ENCODE assay signal across 9 cellular contexts in genomic region chr1:45843474-45843905, GRCh38. TPM values are rescaled to one million over a fixed set of nuclear protein-coding genes. Genes with fewer than 3 reads are reported as not detected.
DNase-seq lines count a peak whose midpoint lies in the region; ATAC-seq and TF ChIP-seq lines count a peak whose summit lies in the region.
"Had no signal": no experiment of that assay in that cellular context is flagged by ENCODE, and none has a peak within 500 bp of the region (broad histone marks: within the 10 kb centered on the region; RNA-seq: fewer than 3 reads in every experiment).

No MANE protein-coding gene starts in this region.

- peaks cover 45% of the 10 kb centered on the region for H3K4me1 ChIP-seq in GM23248 (ENCODE audit: insufficient read depth)

- no peaks in the 10 kb centered on the region; the same call in 1 of the 2 replicates for H3K36me3 ChIP-seq in GM23248 (ENCODE audit: low read depth)

- no peak overlapping the region for H2AFZ ChIP-seq in GM23248

- CTCF ChIA-PET in AG04450 (lab: Charles Lee): interaction anchor here (0.6 to 1.5 kb wide), 7 partner anchors 10 to 174 kb away, joined by 3 to 5 read pairs (median 3); partner anchors contain the start of gene GPBP1L1

- H3K27me3 ChIP-seq in AG04450 (ENCODE audit: control insufficient read depth, insufficient read depth, low read length) (no peaks in the 10 kb centered on the region), GM23248 (replicated peaks; ENCODE audit: insufficient read depth) (no peaks in the 10 kb centered on the region)

- H3K4me3 ChIP-seq in AG04450 (ENCODE audit: low read depth, low read length) (no peak overlapping the region), GM23248 (no peak overlapping the region), foreskin fibroblast (ENCODE audit: low read depth in 1 of 2, low read length in 2 of 2) (no peak overlapping the region)

- POLR2A ChIA-PET in AG04450 (lab: Yijun Ruan, JAX): interaction anchor here (0.5 kb wide), 1 partner anchor 160 kb away, joined by 4 read pairs; no protein-coding TSS in a partner anchor

- H3K27ac ChIP-seq in AG04450 (ENCODE audit: low read depth, low read length) (no peak overlapping the region), GM23248 (no peak overlapping the region)

- H3K4me3 Mint-ChIP-seq in T-helper 1 cell treated with Interleukin-12 subunit alpha and Interleukin-12 subunit beta and Interleukin-4 antibody, amounts not matched to agents 30 μg/mL and 1 μg/mL, for 36 hours: peak overlapping the region; percentile 55

- no peaks in the 10 kb centered on the region for H3K9me3 Mint-ChIP-seq in T-helper 1 cell treated with Interleukin-12 subunit alpha and Interleukin-12 subunit beta and Interleukin-4 antibody, amounts not matched to agents 30 μg/mL and 1 μg/mL, for 36 hours

- H3K9me3 ChIP-seq in AG04450 (ENCODE audit: control insufficient read depth, insufficient read depth, low read length): no peaks in the 10 kb centered on the region
- no peaks in the 10 kb centered on the region for H3K9me3 ChIP-seq in GM23248 (ENCODE audit: low read depth)

- DNase-seq in AG04450 (ENCODE audit: low read depth, low spot score): no peak
- DNase-seq in GM23248: peak; percentile 56
- peak in 1 of 2 donors; percentile 47 for DNase-seq in foreskin fibroblast
- no peak for DNase-seq in COR-L47 (lab: John Stamatoyannopoulos, UW)
- DNase-seq in stimulated activated CD4-positive, alpha-beta T cell treated with anti-CD3 and anti-CD28 coated beads, Interleukin-12 subunit alpha, Interleukin-12 subunit beta, amount 100 ng/mL, for 4 hours: no peak
- DNase-seq in NCI-H2196 treated with DMSO at 0.1 percent for 48 hours (lab: John Stamatoyannopoulos, UW; ENCODE audit: unreplicated experiment): no peak
- DNase-seq: stimulated activated naive CD8-positive, alpha-beta T cell treated with anti-CD3 and anti-CD28 coated beads, Interleukin-15, amount 100 ng/mL, for 72 hours had no signal

- H3K27ac Mint-ChIP-seq in T-helper 1 cell treated with Interleukin-12 subunit alpha and Interleukin-12 subunit beta and Interleukin-4 antibody, amounts not matched to agents 30 μg/mL and 1 μg/mL, for 36 hours: peak overlapping the region; percentile 75

- H3F3A ChIP-seq in GM23248 (ENCODE audit: insufficient read depth): peaks cover 33% of the 10 kb centered on the region

- peak; percentile 40 for TF ChIP-seq CTCF in AG04450 (IDR thresholded peaks at IDR 0.05; ENCODE audit: low read depth, low read length)
- TF ChIP-seq CTCF in foreskin fibroblast (IDR thresholded peaks at IDR 0.05; ENCODE audit: low read depth, low read length): peak; percentile 19

- H3K9ac ChIP-seq in GM23248: no peak overlapping the region

- H3K79me2 ChIP-seq in GM23248 (ENCODE audit: insufficient read depth): peaks cover 71% of the 10 kb centered on the region

- H3K4me1 Mint-ChIP-seq in T-helper 1 cell treated with Interleukin-12 subunit alpha and Interleukin-12 subunit beta and Interleukin-4 antibody, amounts not matched to agents 30 μg/mL and 1 μg/mL, for 36 hours (ENCODE audit: low read depth): peaks cover 10% of the 10 kb centered on the region

- peaks cover 6% of the 10 kb centered on the region for H3K36me3 Mint-ChIP-seq in T-helper 1 cell treated with Interleukin-12 subunit alpha and Interleukin-12 subunit beta and Interleukin-4 antibody, amounts not matched to agents 30 μg/mL and 1 μg/mL, for 36 hours (ENCODE audit: low read depth)

- no peak overlapping the region for H3K4me2 ChIP-seq in GM23248 (ENCODE audit: unreplicated experiment)

- H3K27me3 Mint-ChIP-seq in T-helper 1 cell treated with Interleukin-12 subunit alpha and Interleukin-12 subunit beta and Interleukin-4 antibody, amounts not matched to agents 30 μg/mL and 1 μg/mL, for 36 hours (ENCODE audit: low read depth): no peaks in the 10 kb centered on the region
- H3K27me3 Mint-ChIP-seq: stimulated activated naive CD8-positive, alpha-beta T cell treated with anti-CD3 and anti-CD28 coated beads, Interleukin-15, amount 100 ng/mL, for 72 hours had no signal

- ATAC-seq in HG03135 (IDR thresholded peaks at IDR 0.05; ENCODE audit: unreplicated experiment): no peak

- in situ Hi-C loops in GM23248 (cut with MboI): no loop called here

- no peaks in the 10 kb centered on the region for H3K9me2 ChIP-seq in GM23248 (ENCODE audit: insufficient read depth)

- H4K20me1 ChIP-seq in GM23248 (ENCODE audit: insufficient read depth): no peaks in the 10 kb centered on the region

RNA-seq across cellular contexts. Expression of gene MAST2, which starts 40.1 kb away (rescaled TPM):
- 24.7 and 25.5 TPM in 2 replicates for polyA plus RNA-seq in AG04450 (2011; rRNA removed)
- 33.2 and 39.3 TPM in 2 replicates for polyA minus RNA-seq in AG04450 (2011; rRNA and poly(A)+ RNA removed)
- 19.1 TPM in 2 replicates for total RNA-seq in GM23248 (2014; rRNA removed; shearing (Covaris generic))
- 13.6 and 14.2 TPM in 2 replicates for polyA plus RNA-seq in GM23248 (2016; fragmentation: Nextera tagmentation; extraction: Ambion mirVana)
